30 cellular contexts compared by ENCODE assay signal in genomic region chr4:133467290-133467947, GRCh38.
DNase-seq lines count a peak whose midpoint lies in the region; ATAC-seq, FAIRE-seq and TF ChIP-seq lines count a peak whose summit lies in the region.
"Had no signal": no experiment of that assay in that cellular context is flagged by ENCODE, and none has a peak within 500 bp of the region (broad histone marks: within the 10 kb centered on the region; RNA-seq: fewer than 3 reads in every experiment).

No MANE protein-coding gene starts in this region.

- no peaks in the 10 kb centered on the region for H3K27me3 ChIP-seq in HUES48 (ENCODE audit: control insufficient read depth, insufficient read depth, low read length)
- no peaks in the 10 kb centered on the region; a peak in 2 of 7 replicates for H3K27me3 ChIP-seq in H1 (replicated peaks in 1 of 4; ENCODE audit: control insufficient read depth in 3 of 4, extremely low read depth in 1 of 4, insufficient read depth in 3 of 4, low read length in 3 of 4)
- H3K27me3 ChIP-seq in neuronal stem cell (ENCODE audit: control insufficient read depth in 3 of 3, insufficient read depth in 3 of 3, low read depth in 1 of 3, low read length in 3 of 3) = no peaks in the 10 kb centered on the region

- H3K4me3 ChIP-seq in HUES48 (ENCODE audit: low read depth, low read length) (no peak overlapping the region; the same call in 1 of the 2 replicates), H1 (ENCODE audit: extremely low read depth in 1 of 4, insufficient read depth in 2 of 4, low read depth in 3 of 4, low read length in 4 of 4) (peak overlapping the region in 1 of 4 experiments; percentile 6; a peak in 1 of 8 replicates), neuronal stem cell (ENCODE audit: low read length in 2 of 2) (no peak overlapping the region)

- H2BK15ac ChIP-seq in H1 (ENCODE audit: low read length) (no peak overlapping the region), neuronal stem cell (ENCODE audit: low read length) (no peak overlapping the region)

- H3K79me1 ChIP-seq in H1 (ENCODE audit: low read depth, low read length) (no peaks in the 10 kb centered on the region), neuronal stem cell (ENCODE audit: low read depth, low read length) (no peaks in the 10 kb centered on the region)

- no peak for TF ChIP-seq RAD21 in H1 (IDR thresholded peaks at IDR 0.05 in 1 of 2, conservative IDR thresholded peaks at IDR 0.05 in 1 of 2; ENCODE audit: low read depth in 2 of 2, low read length in 2 of 2)

- H3K9me3 ChIP-seq in HUES48 (ENCODE audit: control insufficient read depth, insufficient read depth, low read length) (no peaks in the 10 kb centered on the region), H1 (ENCODE audit: insufficient read depth in 2 of 2, low read depth in 1 of 2, low read length in 1 of 2) (no peaks in the 10 kb centered on the region), neuronal stem cell (replicated peaks in 1 of 2; ENCODE audit: control insufficient read depth in 2 of 2, insufficient read depth in 1 of 2, low read depth in 1 of 2, low read length in 2 of 2) (no peaks in the 10 kb centered on the region)
- H3K9me3 ChIP-seq: Caco-2 had no signal

- ATAC-seq in HG03460 (IDR thresholded peaks at IDR 0.05; ENCODE audit: unreplicated experiment) = no peak
- no peak for ATAC-seq in GM21515 (IDR thresholded peaks at IDR 0.05; ENCODE audit: unreplicated experiment)
- ATAC-seq: CD8-positive, alpha-beta T cell; Panc1; T-cell had no signal

- WGBS in H1 (ENCODE audit: extremely low coverage in 1 of 2, insufficient coverage in 1 of 2, insufficient read length in 1 of 2, insufficient replicate concordance in 2 of 2, low coverage in 1 of 2, low lambda C conversion rate in 2 of 2, missing lambda C conversion rate in 1 of 2), 2 experiments = 70% methylated on average over 3 of the region's 3 CpGs; no CpG with 5 or more reads in 1 of the 2 experiments
- WGBS in neuronal stem cell (ENCODE audit: extremely low coverage in 2 of 2, insufficient read length in 2 of 2, insufficient replicate concordance in 1 of 2), 2 donors = no CpG with 5 or more reads among the region's 3 CpGs

- FAIRE-seq in H1 (lab: Jason Lieb, UNC) = no peak
- FAIRE-seq: GM12892, GM19239, HTR-8/SVneo had no signal

- no peaks in the 10 kb centered on the region for H3K23me2 ChIP-seq in H1 (ENCODE audit: low read depth, low read length)

- DNase-seq in DMS53 treated with DMSO at 0.1 percent for 48 hours (lab: John Stamatoyannopoulos, UW; ENCODE audit: unreplicated experiment) (peak; percentile 26), DMS53 (lab: John Stamatoyannopoulos, UW) (no peak), H1 (ENCODE audit: low read depth in 1 of 2, low spot score in 2 of 2) (no peak), neuronal stem cell (ENCODE audit: low spot score) (no peak), OCI-M1 (lab: John Stamatoyannopoulos, UW) (no peak)
- DNase-seq: Caco-2; CD8-positive, alpha-beta T cell; DMS79 treated with DMSO at 0.1 percent for 48 hours; HCEC 1CT; NCI-H1092; NCI-H1436; NCI-H187; NCI-H2081 treated with DMSO at 0.1 percent for 48 hours; NCI-H446; NCI-H524 treated with DMSO at 0.1 percent for 48 hours; NCI-H774; NK-92 treated with Interleukin-12 subunit alpha and Interleukin-12 subunit beta, amount 100 ng/mL, for 24 hours; SHP77; T-cell had no signal

- H3K4ac ChIP-seq in H1 (replicated peaks; ENCODE audit: insufficient read length, low read depth, low read length) (no peak overlapping the region), neuronal stem cell (ENCODE audit: low read length) (no peak overlapping the region)

- no peaks in the 10 kb centered on the region for H4K20me1 ChIP-seq in H1 (replicated peaks in 1 of 2; ENCODE audit: control insufficient read depth in 1 of 2, insufficient read depth in 2 of 2, low read length in 2 of 2)

- H4K5ac ChIP-seq in H1 (ENCODE audit: insufficient read length, low read depth, low read length) = no peak overlapping the region

- no peak overlapping the region for H3K18ac ChIP-seq in H1 (ENCODE audit: extremely low read depth, low read length)
- H3K18ac ChIP-seq in neuronal stem cell (ENCODE audit: low read length) = no peak overlapping the region

- TF ChIP-seq EP300 in H1 (IDR thresholded peaks at IDR 0.05; ENCODE audit: borderline replicate concordance in 1 of 2, low read depth in 2 of 2, low read length in 2 of 2) = no peak

- no peaks in the 10 kb centered on the region for H3K79me2 ChIP-seq in H1 (ENCODE audit: control insufficient read depth in 1 of 2, insufficient read depth in 2 of 2, low read length in 2 of 2)

- H2AK5ac ChIP-seq in H1 (ENCODE audit: low read depth, low read length) (no peak overlapping the region), neuronal stem cell (ENCODE audit: low read depth, low read length) (no peak overlapping the region)

- H2BK12ac ChIP-seq in H1 (ENCODE audit: low read depth, low read length) (no peak overlapping the region), neuronal stem cell (ENCODE audit: low read length) (no peak overlapping the region)

- CTCF ChIA-PET in H1 (lab: Charles Lee; ENCODE audit: partially characterized antibody) = interaction anchor here (1.7 kb wide), 1 partner anchor 9 kb away, joined by 3 read pairs; no protein-coding TSS in a partner anchor

- no peak for TF ChIP-seq CTCF in H1 (IDR thresholded peaks at IDR 0.05; ENCODE audit: control extremely low read depth in 1 of 3, insufficient read depth in 1 of 3, low read depth in 1 of 3, low read length in 3 of 3)

- H3K56ac ChIP-seq in H1 (replicated peaks; ENCODE audit: insufficient read length, low read depth, low read length) = no peak overlapping the region

- H3K4me2 ChIP-seq in H1 (ENCODE audit: insufficient read depth in 1 of 2, low read depth in 2 of 2, low read length in 2 of 2) = peak overlapping the region; percentile 8 to 21; a peak in 2 of 4 replicates
- no peak overlapping the region for H3K4me2 ChIP-seq in neuronal stem cell (ENCODE audit: insufficient read depth, low read length, poor library complexity, severe bottlenecking)
- H3K4me2 ChIP-seq: KMS-11 had no signal

- H3K4me1 ChIP-seq in HUES48 (ENCODE audit: control insufficient read depth, insufficient read depth, low read length) = peaks cover 26% of the 10 kb centered on the region
- peaks cover 0 to 9% (median 2%) of the 10 kb centered on the region in 4 experiments; a peak in 1 of 7 replicates for H3K4me1 ChIP-seq in H1 (replicated peaks in 1 of 4; ENCODE audit: control insufficient read depth in 3 of 4, insufficient read depth in 4 of 4, low read length in 3 of 4)
- H3K4me1 ChIP-seq in neuronal stem cell (ENCODE audit: control insufficient read depth in 2 of 2, insufficient read depth in 1 of 2, low read depth in 1 of 2, low read length in 2 of 2) = peaks cover 0 to 6% of the 10 kb centered on the region in 2 donors

- H3K27ac ChIP-seq in HUES48 (ENCODE audit: low read depth, low read length) (peak overlapping the region; percentile 75), H1 (ENCODE audit: low read depth, low read length) (no peak overlapping the region), neuronal stem cell (replicated peaks; ENCODE audit: low read length) (no peak overlapping the region)
- H3K27ac ChIP-seq: 22Rv1, C4-2B, KMS-11, RWPE1 had no signal

- no peaks in the 10 kb centered on the region for H3K36me3 ChIP-seq in HUES48 (ENCODE audit: control insufficient read depth, insufficient read depth, low read length)
- no peaks in the 10 kb centered on the region for H3K36me3 ChIP-seq in H1 (ENCODE audit: control insufficient read depth in 2 of 4, insufficient read depth in 4 of 4, low read length in 3 of 4)
- no peaks in the 10 kb centered on the region for H3K36me3 ChIP-seq in neuronal stem cell (replicated peaks in 1 of 2; ENCODE audit: control insufficient read depth in 2 of 2, insufficient read depth in 2 of 2, low read length in 2 of 2)

- no peak overlapping the region for H2AFZ ChIP-seq in H1 (ENCODE audit: low read length)
- peak overlapping the region; percentile 27 for H2AFZ ChIP-seq in neuronal stem cell (ENCODE audit: low read length)

- TF ChIP-seq POLR2A in H1 (IDR thresholded peaks at IDR 0.05; ENCODE audit: control extremely low read depth in 1 of 2, low read depth in 2 of 2, low read length in 2 of 2) = no peak

- H3K14ac ChIP-seq in H1 (ENCODE audit: insufficient read length) (no peak overlapping the region), neuronal stem cell (ENCODE audit: low read length) (no peak overlapping the region)

- H4K8ac ChIP-seq in H1 (ENCODE audit: extremely low read depth, insufficient read depth, low read length) (no peak overlapping the region), neuronal stem cell (ENCODE audit: low read depth, low read length) (no peak overlapping the region)

- POLR2A ChIA-PET in H1 (lab: Charles Lee; ENCODE audit: partially characterized antibody) = no interaction called here

- H2BK120ac ChIP-seq in H1 (replicated peaks; ENCODE audit: low read depth, low read length) = no peak overlapping the region
- no peak overlapping the region for H2BK120ac ChIP-seq in neuronal stem cell (ENCODE audit: low read depth, low read length)

- H3K9ac ChIP-seq in HUES48 (ENCODE audit: low read depth, low read length) = peak overlapping the region; percentile 7; the same call in 1 of the 2 replicates
- no peak overlapping the region for H3K9ac ChIP-seq in H1 (replicated peaks in 1 of 4; ENCODE audit: extremely low read depth in 1 of 4, low read depth in 3 of 4, low read length in 3 of 4)
- no peak overlapping the region for H3K9ac ChIP-seq in neuronal stem cell (ENCODE audit: low read depth, low read length, poor library complexity)
- H3K9ac ChIP-seq: KMS-11 had no signal

- H3K23ac ChIP-seq in H1 (ENCODE audit: insufficient read length) = no peak overlapping the region
- no peak overlapping the region for H3K23ac ChIP-seq in neuronal stem cell (ENCODE audit: low read depth, low read length, poor library complexity)

- H2BK5ac ChIP-seq in H1 (ENCODE audit: low read depth, low read length) (no peak overlapping the region), neuronal stem cell (ENCODE audit: low read length) (no peak overlapping the region)

- H4K91ac ChIP-seq in H1 (replicated peaks; ENCODE audit: insufficient read length, low read length) = no peak overlapping the region
- no peak overlapping the region for H4K91ac ChIP-seq in neuronal stem cell (ENCODE audit: low read depth, low read length, poor library complexity)

- H2BK20ac ChIP-seq in H1 (ENCODE audit: low read length) = no peak overlapping the region
